8 cellular contexts compared by ENCODE assay signal in genomic region chr1:244450597-244451538, GRCh38. TPM values are rescaled to one million over a fixed set of nuclear protein-coding genes. Genes with fewer than 3 reads are reported as not detected.
DNase-seq lines count a peak whose midpoint lies in the region; ATAC-seq and TF ChIP-seq lines count a peak whose summit lies in the region.

No MANE protein-coding gene starts in this region.

- H2AFZ ChIP-seq in neural cell (ENCODE audit: low read depth, low read length): peak overlapping the region; percentile 51

- peak overlapping the region; percentile 86 for H3K4me2 ChIP-seq in neural cell (ENCODE audit: low read length)

- ATAC-seq in HG03175 (IDR thresholded peaks at IDR 0.05; ENCODE audit: unreplicated experiment) (peak; percentile 13), thoracic aorta (ENCODE audit: insufficient number of reproducible peaks, low FRiP score, low read depth) (no peak)

- POLR2A ChIA-PET in AG04450 (lab: Yijun Ruan, JAX): interaction anchor here (0.8 kb wide), 1 partner anchor 102 kb away, joined by 3 read pairs; no protein-coding TSS in a partner anchor

- H3K9me3 ChIP-seq in AG04450 (ENCODE audit: control insufficient read depth, insufficient read depth, low read length): peaks cover 3% of the 10 kb centered on the region; the same call in 1 of the 2 replicates
- H3K9me3 ChIP-seq in neural cell (ENCODE audit: low read length): no peaks in the 10 kb centered on the region
- H3K9me3 ChIP-seq in thoracic aorta: no peaks in the 10 kb centered on the region

- peak; percentile 47 for DNase-seq in AG04450 (ENCODE audit: low read depth, low spot score)
- DNase-seq in activated effector memory CD4-positive, alpha-beta T cell treated with Interleukin-2 at 50 U/mL for 16 hours: peak; percentile 51
- peak; percentile 43 for DNase-seq in fibroblast of the conjunctiva (ENCODE audit: low read depth)
- no peak for DNase-seq in thoracic aorta (ENCODE audit: low spot score)

- H3K4me1 ChIP-seq in thoracic aorta (ENCODE audit: control insufficient read depth in 1 of 2, low read depth in 2 of 2): peaks cover 15 to 47% of the 10 kb centered on the region in 2 donors

- no peaks in the 10 kb centered on the region for H3F3A ChIP-seq in neural cell (ENCODE audit: insufficient read depth, low read length, poor library complexity, severe bottlenecking)

- H3K36me3 ChIP-seq in neural cell (ENCODE audit: insufficient read depth, low read length) (no peaks in the 10 kb centered on the region), thoracic aorta (no peaks in the 10 kb centered on the region)

- H3K27ac ChIP-seq in AG04450 (ENCODE audit: low read depth, low read length) (peak overlapping the region; percentile 83), neural cell (ENCODE audit: low read length) (peak overlapping the region; percentile 85), thoracic aorta (peak overlapping the region; percentile 94 to 97)

- no peak for TF ChIP-seq RAD21 in neural cell (conservative IDR thresholded peaks at IDR 0.05)

- TF ChIP-seq CTCF in AG04450 (IDR thresholded peaks at IDR 0.05; ENCODE audit: low read depth, low read length) (no peak), neural cell (IDR thresholded peaks at IDR 0.05; ENCODE audit: poor library complexity, severe bottlenecking) (no peak), thoracic aorta (IDR thresholded peaks at IDR 0.05) (no peak)

- CTCF ChIA-PET in AG04450 (lab: Charles Lee): no interaction called here

- no peaks in the 10 kb centered on the region for H3K9me2 ChIP-seq in neural cell (ENCODE audit: insufficient read depth, low read length)

- H3K4me3 ChIP-seq in AG04450 (ENCODE audit: low read depth, low read length): peak overlapping the region; percentile 92
- H3K4me3 ChIP-seq in neural cell (ENCODE audit: low read length): peak overlapping the region; percentile 88
- peak overlapping the region; percentile 96 for H3K4me3 ChIP-seq in thoracic aorta

- no peaks in the 10 kb centered on the region for H4K20me1 ChIP-seq in neural cell (ENCODE audit: insufficient read depth)

- TF ChIP-seq POLR2A in GM18526 (IDR thresholded peaks at IDR 0.05; ENCODE audit: extremely low read depth, insufficient read length): peak; percentile 21

- H3K79me2 ChIP-seq in neural cell (replicated peaks; ENCODE audit: insufficient read depth, low read length): peaks cover 46% of the 10 kb centered on the region

- no peak for TF ChIP-seq EP300 in neural cell (conservative IDR thresholded peaks at IDR 0.05; ENCODE audit: poor library complexity, severe bottlenecking)

- H3K27me3 ChIP-seq in AG04450 (ENCODE audit: control insufficient read depth, insufficient read depth, low read length) (no peaks in the 10 kb centered on the region), neural cell (ENCODE audit: insufficient read depth, low read depth, low read length) (no peaks in the 10 kb centered on the region), thoracic aorta (replicated peaks; ENCODE audit: insufficient read depth) (no peaks in the 10 kb centered on the region)

- peak overlapping the region; percentile 91 for H3K9ac ChIP-seq in neural cell (ENCODE audit: low read length)

TF ChIP-seq in PFSK-1, 5 proteins besides CTCF, POLR2A, EP300 and RAD21:
- TF ChIP-seq REST (IDR thresholded peaks at IDR 0.05; ENCODE audit: insufficient read depth in 1 of 2, low read depth in 2 of 2, low read length in 2 of 2): no peak
- TF ChIP-seq SIN3A (IDR thresholded peaks at IDR 0.05; ENCODE audit: borderline replicate concordance, insufficient read depth, low read length): peak; percentile 75; the same call in 1 of the 2 replicates

TF ChIP-seq in neural cell, 6 proteins besides CTCF, POLR2A, EP300 and RAD21:
- TF ChIP-seq EZH2 (IDR thresholded peaks at IDR 0.05; ENCODE audit: borderline replicate concordance, insufficient read depth, low read length, poor library complexity, severe bottlenecking): no peak
- TF ChIP-seq MXI1 (conservative IDR thresholded peaks at IDR 0.05; ENCODE audit: poor library complexity, severe bottlenecking): peak; percentile 76

RNA-seq across cellular contexts. Expression of gene ADSS2, which starts 0.8 kb away (rescaled TPM):
- 33.7 and 50.5 TPM in 2 replicates for polyA plus RNA-seq in AG04450 (2011; rRNA removed)
- polyA minus RNA-seq in AG04450 (2011; rRNA and poly(A)+ RNA removed): 11.8 and 20.6 TPM in 2 replicates
- 26.2 TPM for polyA plus RNA-seq in PFSK-1 (2012; ENCODE audit: insufficient read length, low read depth)
- polyA plus RNA-seq in neural cell: 78.0 and 86.1 TPM in 2 replicates
- 88.9 and 92.1 TPM in 2 replicates for polyA minus RNA-seq in neural cell
- 10 to 100 TPM; 51.7 to 53.2 TPM for total RNA-seq in thoracic aorta

RNA-seq across cellular contexts. Expression of gene CATSPERE, which starts 10.2 kb away (rescaled TPM):
- polyA plus RNA-seq in AG04450 (2011; rRNA removed) (0.36 and 0.58 TPM in 2 replicates), neural cell (5.6 and 6.7 TPM in 2 replicates)
- 0.92 and 1.1 TPM in 2 replicates for polyA minus RNA-seq in AG04450 (2011; rRNA and poly(A)+ RNA removed)
- not detected for polyA plus RNA-seq in PFSK-1 (2012; ENCODE audit: insufficient read length, low read depth)
- 7.8 and 9.3 TPM in 2 replicates for polyA minus RNA-seq in neural cell
- 1 to 10 TPM in 1 of 2 donors, under 1 TPM in 1; 0.14 to 1.3 TPM for total RNA-seq in thoracic aorta
